ENCODE assay signal across 9 cellular contexts in the genomic region with DNA sequence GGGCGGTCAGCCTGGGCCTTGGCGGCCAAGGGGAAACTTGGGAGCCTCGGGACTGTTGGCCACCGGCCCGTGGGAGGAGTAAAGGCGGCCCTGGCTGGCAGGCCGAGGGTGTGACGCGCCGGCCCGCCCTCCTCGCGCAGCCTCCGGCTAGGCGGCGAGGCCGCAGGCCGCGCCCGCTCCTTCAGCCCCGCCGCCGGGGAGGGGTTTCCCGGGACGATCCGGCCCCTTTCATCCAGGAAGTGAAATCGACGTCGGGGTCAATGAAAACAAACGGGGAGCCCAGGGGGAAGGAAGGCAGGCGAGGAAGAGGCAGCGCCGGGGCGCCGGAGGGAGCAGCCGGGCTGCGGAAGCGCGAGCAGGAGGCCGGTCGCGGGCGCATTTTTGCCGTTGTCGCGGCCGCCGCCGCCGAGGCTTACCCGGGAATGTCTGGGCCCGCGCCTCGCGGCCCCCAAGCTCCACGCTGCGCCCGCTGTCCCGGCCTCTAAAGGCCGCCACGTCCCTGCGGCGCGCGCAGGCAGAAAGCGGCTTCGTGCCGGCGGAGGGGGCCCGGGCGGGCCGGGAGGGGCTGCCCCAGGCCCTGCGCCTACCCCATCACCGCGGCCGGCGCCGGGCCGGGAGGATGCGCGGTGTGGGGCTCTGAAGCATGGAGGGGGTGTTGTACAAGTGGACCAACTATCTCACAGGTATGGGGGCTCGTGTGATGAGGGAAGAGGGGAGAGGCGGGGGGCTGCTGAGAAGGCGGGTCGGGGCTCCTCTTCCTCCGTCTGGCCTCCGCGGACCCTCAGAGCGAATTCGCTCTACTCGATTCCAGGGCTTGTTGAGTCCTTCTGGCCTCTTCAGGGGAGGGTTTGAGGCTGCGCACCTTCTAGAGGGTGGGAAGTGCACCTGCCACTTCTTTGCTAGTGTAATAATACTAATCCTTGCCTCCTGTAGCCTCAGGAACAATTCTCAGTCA. TPM values are rescaled to one million over a fixed set of nuclear protein-coding genes. Genes with fewer than 3 reads are reported as not detected.
DNase-seq lines count a peak whose midpoint lies in the region; ATAC-seq, FAIRE-seq and TF ChIP-seq lines count a peak whose summit lies in the region.
"Had no signal": no experiment of that assay in that cellular context is flagged by ENCODE, and none has a peak within 500 bp of the region (broad histone marks: within the 10 kb centered on the region; RNA-seq: fewer than 3 reads in every experiment).

A gene (plus strand): TSS at position 231 of the 955 bp plus-strand sequence. CDS start 413 bp downstream, at position 644.

- H3K9me3 ChIP-seq in kidney (ENCODE audit: control insufficient read depth in 1 of 2, low read length in 2 of 2), result no peaks in the 10 kb centered on the region

- DNase-seq in AG10803 (ENCODE audit: low read depth) (peak; percentile 95), NCI-H446 (lab: John Stamatoyannopoulos, UW) (peak; percentile 89 to 99), cerebellar cortex (ENCODE audit: low spot score) (peak; percentile 94), kidney (peak; percentile 99)
- DNase-seq in activated CD4-positive, CD25-positive, alpha-beta regulatory T cell treated with anti-CD3 and anti-CD28 coated beads, Interleukin-2, amount 50 U/mL, for 72 hours, result peak; percentile 80
- peak; percentile 49 to 64 for DNase-seq in stimulated activated CD4-positive, alpha-beta T cell treated with anti-CD3 and anti-CD28 coated beads, Interleukin-15, amount 100 ng/mL, for 1 hour (ENCODE audit: low read depth in 1 of 2, low spot score in 1 of 2)

- H3K9ac ChIP-seq in kidney (ENCODE audit: low read length in 2 of 2), result peak within 1 kb of the TSS; percentile 63 to 90

- H3K4me3 ChIP-seq in AG10803 (ENCODE audit: low read length) (peak within 1 kb of the TSS; percentile 92), kidney (ENCODE audit: low read length in 2 of 2) (peak within 1 kb of the TSS; percentile 95 to 97)

- peak within 1 kb of the TSS; percentile 93 to 96 for H3K27ac ChIP-seq in kidney (ENCODE audit: low read depth in 2 of 2, low read length in 2 of 2)

- FAIRE-seq in kidney (lab: Jason Lieb, UNC), result no peak
- FAIRE-seq: colon had no signal

- TF ChIP-seq CTCF in AG10803 (conservative IDR thresholded peaks at IDR 0.05; ENCODE audit: low read length) (no peak), kidney (IDR thresholded peaks at IDR 0.05; ENCODE audit: borderline replicate concordance, extremely low read depth, insufficient read depth) (no peak)

- peak; percentile 75 for ATAC-seq in GM19025 (IDR thresholded peaks at IDR 0.05; ENCODE audit: low read depth, unreplicated experiment)
- ATAC-seq in HG03280 (IDR thresholded peaks at IDR 0.05; ENCODE audit: unreplicated experiment), result peak; percentile 62

- intact Hi-C loops in kidney (cut with DNase I), result no loop called here

- peaks cover 12 to 23% of the 10 kb centered on the region in 2 donors for H3K4me1 ChIP-seq in kidney (ENCODE audit: control insufficient read depth in 1 of 2, insufficient read depth in 1 of 2, low read depth in 1 of 2, low read length in 2 of 2)

- H3K36me3 ChIP-seq in kidney (ENCODE audit: control insufficient read depth in 1 of 2, insufficient read depth in 2 of 2, low read length in 2 of 2), result no peaks in the 10 kb centered on the region

RNA-seq across cellular contexts. Expression of the gene that starts here (rescaled TPM):
- 34.2 TPM for total RNA-seq in kidney
- polyA plus RNA-seq in kidney (ENCODE audit: insufficient read depth, low read depth, low replicate concordance), result 9.4 TPM

Comparison
In these comparisons a context has a peak if more than half of its experiments do, and no peak if none do; other contexts are left out.
1. Peak in every context shown above with its lines: DNase-seq, ATAC-seq, H3K4me3 ChIP-seq and H3K27ac ChIP-seq.